Comparison of ENCODE assay signal across 32 cellular contexts in genomic region chr6:131045139-131045538, GRCh38.
"Had no signal": no experiment of that assay in that cellular context is flagged by ENCODE, and none has a peak within 500 bp of the region (broad histone marks: within the 10 kb centered on the region; RNA-seq: fewer than 3 reads in every experiment).

No MANE protein-coding gene starts in this region.

- FAIRE-seq: islet of Langerhans, kidney, pancreas, urothelium cell line had no signal

- H3K27me3 Mint-ChIP-seq: naive B cell; stimulated activated naive CD8-positive, alpha-beta T cell treated with anti-CD3 and anti-CD28 coated beads, Interleukin-15, Interleukin-2, amounts not matched to agents 100 ng/mL and 50 ng/mL, for 24 hours had no signal

- H3K9me3 ChIP-seq: left lung, lower lobe of right lung, pancreas, prostate gland, spleen, suprapubic skin, thoracic aorta, tibial artery, upper lobe of right lung had no signal

- H3K27me3 ChIP-seq: left lung, pancreas, spleen, suprapubic skin, tibial artery, upper lobe of right lung had no signal

- H3K4me1 ChIP-seq: left lung, lower lobe of right lung, pancreas, prostate gland had no signal

- H3K27ac Mint-ChIP-seq: immature natural killer cell; mesothelial cell of epicardium; natural killer cell; stimulated activated effector memory CD8-positive, alpha-beta T cell treated with anti-CD3 and anti-CD28 coated beads, Interleukin-12 subunit alpha, Interleukin-12 subunit beta, amount 100 ng/mL, for 72 hours; stimulated activated naive CD8-positive, alpha-beta T cell treated with anti-CD3 and anti-CD28 coated beads, Interleukin-15, Interleukin-2, amounts not matched to agents 100 ng/mL and 50 ng/mL, for 24 hours had no signal

- DNase-seq: hypothalamus; immature natural killer cell; kidney; left colon; left lung; lower lobe of right lung; mammary epithelial cell; mesendoderm; naive B cell; natural killer cell; nucleus accumbens; pancreas; posterior cingulate gyrus; retina; right cardiac atrium; spleen; stimulated activated CD4-positive, alpha-beta T cell treated with anti-CD3 and anti-CD28 coated beads, Interleukin-4, amount 100 ng/mL, for 24 hours; stimulated activated naive CD4-positive, alpha-beta T cell; tibial artery; trophoblast cell; upper lobe of right lung had no signal

- H3K4me3 ChIP-seq: left lung, lower lobe of right lung, pancreas, prostate gland, skin epidermis, spleen, suprapubic skin, thoracic aorta, tibial artery, upper lobe of right lung had no signal

- H3K4me1 Mint-ChIP-seq: immature natural killer cell, natural killer cell had no signal

- H3K9me3 Mint-ChIP-seq: mesothelial cell of epicardium; natural killer cell; neural crest cell; stimulated activated effector memory CD8-positive, alpha-beta T cell treated with anti-CD3 and anti-CD28 coated beads, Interleukin-12 subunit alpha, Interleukin-12 subunit beta, amount 100 ng/mL, for 72 hours had no signal

- ATAC-seq: left colon; left lung; lower lobe of right lung; natural killer cell; pancreas; right cardiac atrium; sciatic nerve; stimulated activated effector memory CD8-positive, alpha-beta T cell treated with anti-CD3 and anti-CD28 coated beads, Interleukin-12 subunit alpha, Interleukin-12 subunit beta, amount 100 ng/mL, for 72 hours; upper lobe of right lung had no signal

- H3K27ac ChIP-seq: left lung, lower lobe of right lung, pancreas, prostate gland, skin epidermis, spleen, suprapubic skin, thoracic aorta, tibial artery, upper lobe of right lung had no signal

- H3K36me3 Mint-ChIP-seq: immature natural killer cell; mesothelial cell of epicardium; natural killer cell; stimulated activated effector memory CD8-positive, alpha-beta T cell treated with anti-CD3 and anti-CD28 coated beads, Interleukin-12 subunit alpha, Interleukin-12 subunit beta, amount 100 ng/mL, for 72 hours had no signal

- H3K36me3 ChIP-seq: left lung, lower lobe of right lung, pancreas, prostate gland, spleen, suprapubic skin, thoracic aorta, tibial artery, upper lobe of right lung had no signal

- H3K4me3 Mint-ChIP-seq: immature natural killer cell; mesothelial cell of epicardium; natural killer cell; neural crest cell; stimulated activated effector memory CD8-positive, alpha-beta T cell treated with anti-CD3 and anti-CD28 coated beads, Interleukin-12 subunit alpha, Interleukin-12 subunit beta, amount 100 ng/mL, for 72 hours; stimulated activated naive CD8-positive, alpha-beta T cell treated with anti-CD3 and anti-CD28 coated beads, Interleukin-15, Interleukin-2, amounts not matched to agents 100 ng/mL and 50 ng/mL, for 24 hours had no signal
